ENCODE assay signal across 8 cellular contexts in genomic region chr1:58576727-58577675, GRCh38. TPM values are rescaled to one million over a fixed set of nuclear protein-coding genes. Genes with fewer than 3 reads are reported as not detected.
DNase-seq lines count a peak whose midpoint lies in the region; ATAC-seq and TF ChIP-seq lines count a peak whose summit lies in the region.

A gene with protein sequence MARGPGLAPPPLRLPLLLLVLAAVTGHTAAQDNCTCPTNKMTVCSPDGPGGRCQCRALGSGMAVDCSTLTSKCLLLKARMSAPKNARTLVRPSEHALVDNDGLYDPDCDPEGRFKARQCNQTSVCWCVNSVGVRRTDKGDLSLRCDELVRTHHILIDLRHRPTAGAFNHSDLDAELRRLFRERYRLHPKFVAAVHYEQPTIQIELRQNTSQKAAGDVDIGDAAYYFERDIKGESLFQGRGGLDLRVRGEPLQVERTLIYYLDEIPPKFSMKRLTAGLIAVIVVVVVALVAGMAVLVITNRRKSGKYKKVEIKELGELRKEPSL (minus strand): TSS chr1:58577252. CDS start chr1:58577156, 96 bp downstream.

- H3K27ac Mint-ChIP-seq in CD8-positive, alpha-beta memory T cell: peak within 1 kb of the TSS in 1 of 8 donors; percentile 11
- no peak within 1 kb of the TSS for H3K27ac Mint-ChIP-seq in osteocyte (ENCODE audit: unreplicated experiment)

- POLR2A ChIA-PET in CD8-positive, alpha-beta memory T cell (lab: Charles Lee): no interaction called here

- peak within 1 kb of the TSS; percentile 29 to 76 (median 58) for H3K4me3 Mint-ChIP-seq in CD8-positive, alpha-beta memory T cell
- H3K4me3 Mint-ChIP-seq in osteocyte (ENCODE audit: unreplicated experiment): peak within 1 kb of the TSS; percentile 57

- no peaks in the 10 kb centered on the region for H3K36me3 ChIP-seq in CD8-positive, alpha-beta memory T cell (ENCODE audit: insufficient read depth, low read length)

- peaks cover 19% of the 10 kb centered on the region for H3K27me3 ChIP-seq in CD8-positive, alpha-beta memory T cell (ENCODE audit: insufficient read depth, low read length, poor library complexity, severe bottlenecking)
- H3K27me3 ChIP-seq in foreskin keratinocyte: no peaks in the 10 kb centered on the region

- TF ChIP-seq CTCF in VCaP (conservative IDR thresholded peaks at IDR 0.05) (no peak), foreskin keratinocyte (conservative IDR thresholded peaks at IDR 0.05) (no peak), osteocyte (IDR thresholded peaks at IDR 0.05) (no peak)

- no peak within 1 kb of the TSS for H3K27ac ChIP-seq in CD8-positive, alpha-beta memory T cell (ENCODE audit: low read depth, low read length)
- H3K27ac ChIP-seq in VCaP: peak within 1 kb of the TSS; percentile 71
- peak within 1 kb of the TSS; percentile 99 for H3K27ac ChIP-seq in foreskin keratinocyte

- CTCF ChIA-PET in CD8-positive, alpha-beta memory T cell (lab: Charles Lee): no interaction called here

- H3K9me3 ChIP-seq in CD8-positive, alpha-beta memory T cell (ENCODE audit: low read length): no peaks in the 10 kb centered on the region

- peaks cover 29 to 67% of the 10 kb centered on the region in 2 donors for H3K27me3 Mint-ChIP-seq in CD8-positive, alpha-beta memory T cell
- peaks cover 56% of the 10 kb centered on the region for H3K27me3 Mint-ChIP-seq in osteocyte (ENCODE audit: unreplicated experiment)

- ATAC-seq in foreskin keratinocyte: peak; percentile 70
- no peak for ATAC-seq in HG02678 (IDR thresholded peaks at IDR 0.05; ENCODE audit: unreplicated experiment)

- peaks cover 0 to 9% (median 0%) of the 10 kb centered on the region in 5 donors for H3K9me3 Mint-ChIP-seq in CD8-positive, alpha-beta memory T cell
- no peaks in the 10 kb centered on the region for H3K9me3 Mint-ChIP-seq in osteocyte (ENCODE audit: unreplicated experiment)

- DNase-seq in CD8-positive, alpha-beta memory T cell: no peak
- DNase-seq in foreskin keratinocyte (peak; percentile 86 to 92), osteocyte (ENCODE audit: extremely low spot score, unreplicated experiment) (no peak), NCI-H2227 (lab: John Stamatoyannopoulos, UW; ENCODE audit: unreplicated experiment) (no peak), NCI-H1092 treated with DMSO at 0.1 percent for 48 hours (lab: John Stamatoyannopoulos, UW) (no peak)
- DNase-seq in effector CD8-positive, alpha-beta T cell (lab: John Stamatoyannopoulos, UW): no peak

- peaks cover 6% of the 10 kb centered on the region for H3K4me1 ChIP-seq in CD8-positive, alpha-beta memory T cell (ENCODE audit: insufficient read depth, low read length)
- H3K4me1 ChIP-seq in foreskin keratinocyte: peaks cover 35% of the 10 kb centered on the region

- H3K36me3 Mint-ChIP-seq in CD8-positive, alpha-beta memory T cell: peaks cover 0 to 5% (median 0%) of the 10 kb centered on the region in 3 donors
- no peaks in the 10 kb centered on the region for H3K36me3 Mint-ChIP-seq in osteocyte (ENCODE audit: unreplicated experiment)

- peak within 1 kb of the TSS; percentile 14 for H3K4me3 ChIP-seq in CD8-positive, alpha-beta memory T cell (ENCODE audit: low read length)

- H3K4me1 Mint-ChIP-seq in CD8-positive, alpha-beta memory T cell: peaks cover 13 to 35% (median 29%) of the 10 kb centered on the region in 3 donors
- no peaks in the 10 kb centered on the region for H3K4me1 Mint-ChIP-seq in osteocyte (ENCODE audit: unreplicated experiment)

RNA-seq across cellular contexts. Expression of the gene that starts here (rescaled TPM):
- not detected for total RNA-seq in CD8-positive, alpha-beta memory T cell
- not detected for polyA plus RNA-seq in CD8-positive, alpha-beta memory T cell
- 103 and 150 TPM in 2 replicates for total RNA-seq in foreskin keratinocyte
- 112 and 158 TPM in 2 replicates for polyA plus RNA-seq in foreskin keratinocyte
- not detected in 2 replicates for total RNA-seq in osteocyte

Comparison
In these comparisons a context has a peak if more than half of its experiments do, and no peak if none do; other contexts are left out.
1. RNA of the gene that starts here (total RNA-seq): 103 to 150 TPM in foreskin keratinocyte; not detected in osteocyte and not detected in CD8-positive, alpha-beta memory T cell; every median in the first group is over 10 times any median in the second.
2. RNA of the gene that starts here (polyA plus RNA-seq): 112 to 158 TPM in foreskin keratinocyte; not detected in CD8-positive, alpha-beta memory T cell (single experiment); every median in the first group is over 100 times any median in the second.
3. DNase-seq: peak in foreskin keratinocyte (2 of 2); none in CD8-positive, alpha-beta memory T cell (0 of 5), osteocyte (single experiment), effector CD8-positive, alpha-beta T cell (single experiment), NCI-H2227 (single experiment) and NCI-H1092 treated with DMSO at 0.1 percent for 48 hours (single experiment).